ENCODE assay signal across 12 cellular contexts in genomic region chr2:217338306-217338916, GRCh38.
DNase-seq lines count a peak whose midpoint lies in the region; ATAC-seq and TF ChIP-seq lines count a peak whose summit lies in the region.
"Had no signal": no experiment of that assay in that cellular context is flagged by ENCODE, and none has a peak within 500 bp of the region (broad histone marks: within the 10 kb centered on the region; RNA-seq: fewer than 3 reads in every experiment).

No MANE protein-coding gene starts in this region.

- DNase-seq in AG10803 (ENCODE audit: low read depth) (peak; percentile 97), LHCN-M2 (ENCODE audit: low read depth) (peak; percentile 83), cardiac fibroblast (ENCODE audit: low read depth in 2 of 2) (peak; percentile 48 to 74), GF-D8 (lab: John Stamatoyannopoulos, UW) (no peak)
- DNase-seq in activated naive CD8-positive, alpha-beta T cell treated with anti-CD3 and anti-CD28 coated beads for 36 hours, result no peak
- DNase-seq: activated T-cell treated with anti-CD3 and anti-CD28 coated beads, Interleukin-2, amount 50 U/mL, for 48 hours; NCI-H1930; WERI-Rb-1 had no signal

- no peaks in the 10 kb centered on the region for H3K9me3 ChIP-seq in muscle layer of colon (ENCODE audit: low read length)

- H3K36me3 Mint-ChIP-seq in activated naive CD8-positive, alpha-beta T cell treated with anti-CD3 and anti-CD28 coated beads for 36 hours, result no peaks in the 10 kb centered on the region

- H3K4me3 Mint-ChIP-seq in activated naive CD8-positive, alpha-beta T cell treated with anti-CD3 and anti-CD28 coated beads for 36 hours, result no peak overlapping the region

- no peaks in the 10 kb centered on the region for H3K27me3 Mint-ChIP-seq in activated naive CD8-positive, alpha-beta T cell treated with anti-CD3 and anti-CD28 coated beads for 36 hours

- no peak overlapping the region for H3K9ac ChIP-seq in muscle layer of colon (ENCODE audit: low read length)

- H3K27ac ChIP-seq in muscle layer of colon (ENCODE audit: low read depth, low read length), result peak overlapping the region; percentile 24
- H3K27ac ChIP-seq: WERI-Rb-1 had no signal

- no peaks in the 10 kb centered on the region for H3K36me3 ChIP-seq in muscle layer of colon (ENCODE audit: insufficient read depth, low read length)
- H3K36me3 ChIP-seq: WERI-Rb-1 had no signal

- H3K4me3 ChIP-seq in AG10803 (ENCODE audit: low read length), result no peak overlapping the region
- H3K4me3 ChIP-seq in cardiac fibroblast (replicated peaks in 1 of 2; ENCODE audit: low read depth in 2 of 2, low read length in 2 of 2), result no peak overlapping the region
- no peak overlapping the region for H3K4me3 ChIP-seq in muscle layer of colon (ENCODE audit: low read depth in 1 of 2, low read length in 2 of 2)

- TF ChIP-seq CTCF in AG10803 (conservative IDR thresholded peaks at IDR 0.05; ENCODE audit: low read length), result no peak
- no peak for TF ChIP-seq CTCF in cardiac fibroblast (IDR thresholded peaks at IDR 0.05; ENCODE audit: low read depth, low read length)

- no peaks in the 10 kb centered on the region for H3K4me1 Mint-ChIP-seq in activated naive CD8-positive, alpha-beta T cell treated with anti-CD3 and anti-CD28 coated beads for 36 hours

- no peak overlapping the region for H3K27ac Mint-ChIP-seq in activated naive CD8-positive, alpha-beta T cell treated with anti-CD3 and anti-CD28 coated beads for 36 hours

- no peaks in the 10 kb centered on the region for H3K27me3 ChIP-seq in muscle layer of colon (ENCODE audit: control insufficient read depth in 1 of 2, insufficient read depth in 2 of 2, low read length in 2 of 2)

- ATAC-seq in GM21786 (IDR thresholded peaks at IDR 0.05; ENCODE audit: unreplicated experiment) (no peak), GM19324 (IDR thresholded peaks at IDR 0.05; ENCODE audit: low FRiP score, unreplicated experiment) (no peak)
- ATAC-seq: Panc1 had no signal

- H3K9me3 Mint-ChIP-seq in activated naive CD8-positive, alpha-beta T cell treated with anti-CD3 and anti-CD28 coated beads for 36 hours, result no peaks in the 10 kb centered on the region

- peaks cover 15% of the 10 kb centered on the region for H3K4me1 ChIP-seq in muscle layer of colon (ENCODE audit: insufficient read depth, low read length)

Comparison
In these comparisons a context has a peak if more than half of its experiments do, and no peak if none do; other contexts are left out.
1. DNase-seq: peak in AG10803 (single experiment), LHCN-M2 (single experiment) and cardiac fibroblast (2 of 2); none in GF-D8 (single experiment) and activated naive CD8-positive, alpha-beta T cell treated with anti-CD3 and anti-CD28 coated beads for 36 hours (single experiment).